ENCODE assay signal across 9 cellular contexts in genomic region chr1:152111515-152111968, GRCh38. TPM values are rescaled to one million over a fixed set of nuclear protein-coding genes. Genes with fewer than 3 reads are reported as not detected.
DNase-seq lines count a peak whose midpoint lies in the region; ATAC-seq and TF ChIP-seq lines count a peak whose summit lies in the region.
"Had no signal": no experiment of that assay in that cellular context is flagged by ENCODE, and none has a peak within 500 bp of the region (broad histone marks: within the 10 kb centered on the region; RNA-seq: fewer than 3 reads in every experiment).

No MANE protein-coding gene starts in this region.

- H2AFZ ChIP-seq in ACC112 (ENCODE audit: low read length, unreplicated experiment) = peak overlapping the region; percentile 66
- peak overlapping the region; percentile 94 for H2AFZ ChIP-seq in GM23338

- H3K36me3 ChIP-seq in ACC112 (ENCODE audit: insufficient read depth, low read length) (no peaks in the 10 kb centered on the region), GM23338 (ENCODE audit: insufficient read depth) (no peaks in the 10 kb centered on the region), esophagus muscularis mucosa (no peaks in the 10 kb centered on the region)

- peaks cover 0 to 20% (median 16%) of the 10 kb centered on the region in 4 donors for H3K9me3 ChIP-seq in esophagus muscularis mucosa

- peaks cover 6% of the 10 kb centered on the region; the same call in 2 of the 3 replicates for H3K4me1 Mint-ChIP-seq in GM23338

- no peak for TF ChIP-seq EP300 in esophagus muscularis mucosa (IDR thresholded peaks at IDR 0.05)

- peak overlapping the region; percentile 79 for H3K4me3 ChIP-seq in ACC112 (ENCODE audit: low read depth, low read length)
- peak overlapping the region; percentile 59 for H3K4me3 ChIP-seq in GM23338
- H3K4me3 ChIP-seq in esophagus muscularis mucosa = peak overlapping the region; percentile 52 to 58 (median 54)

- peaks cover 89% of the 10 kb centered on the region for H3K27me3 ChIP-seq in ACC112 (ENCODE audit: insufficient read depth, low read length)
- peaks cover 100% of the 10 kb centered on the region for H3K27me3 ChIP-seq in GM23338 (ENCODE audit: insufficient read depth)
- peaks cover 0 to 100% (median 67%) of the 10 kb centered on the region in 4 donors for H3K27me3 ChIP-seq in esophagus muscularis mucosa

- peak; percentile 77 for DNase-seq in GM23338 (ENCODE audit: low spot score)
- DNase-seq in esophagus muscularis mucosa (ENCODE audit: extremely low spot score) = no peak
- peak in 6 of 10 donors; percentile 31 to 91 (median 66) for DNase-seq in posterior cingulate gyrus
- no peak for DNase-seq in NCI-H446 treated with DMSO at 0.1 percent for 48 hours (lab: John Stamatoyannopoulos, UW)
- DNase-seq in COR-L47 (lab: John Stamatoyannopoulos, UW) = no peak

- H3K9me2 ChIP-seq in GM23338 (ENCODE audit: insufficient read depth) = no peaks in the 10 kb centered on the region

- H4K20me1 ChIP-seq in GM23338 (replicated peaks; ENCODE audit: insufficient read depth) = no peaks in the 10 kb centered on the region

- ATAC-seq in GM23338 = peak; percentile 37
- peak; percentile 27 for ATAC-seq in SK-N-SH treated with all-trans-retinoic acid at 6 μM for 48 hours
- no peak for ATAC-seq in GM19395 (IDR thresholded peaks at IDR 0.05; ENCODE audit: unreplicated experiment)

- H3K4me1 ChIP-seq in ACC112 (ENCODE audit: control insufficient read depth, insufficient read depth, low read length, unreplicated experiment) (peaks cover 4% of the 10 kb centered on the region), GM23338 (ENCODE audit: insufficient read depth) (peaks cover 16% of the 10 kb centered on the region), esophagus muscularis mucosa (peaks cover 38 to 58% (median 56%) of the 10 kb centered on the region in 4 donors)

- H3K27me3 Mint-ChIP-seq in GM23338 (ENCODE audit: insufficient read depth, low read depth, poor library complexity) = no peaks in the 10 kb centered on the region

- H3K4me2 ChIP-seq in GM23338 = peak overlapping the region; percentile 88

- H3K79me2 ChIP-seq in ACC112 (ENCODE audit: control insufficient read depth, insufficient read depth, low read length, unreplicated experiment) (no peaks in the 10 kb centered on the region), GM23338 (replicated peaks; ENCODE audit: insufficient read depth) (no peaks in the 10 kb centered on the region)

- no peak overlapping the region for H3K27ac Mint-ChIP-seq in GM23338

- WGBS in esophagus muscularis mucosa = under 1% methylated on average over 44 of the region's 44 CpGs

- no peaks in the 10 kb centered on the region; the same call in 2 of the 3 replicates for H3K9me3 Mint-ChIP-seq in GM23338

- H3K27ac ChIP-seq in ACC112 (ENCODE audit: low read depth, low read length) (no peak overlapping the region), GM23338 (ENCODE audit: low read depth) (no peak overlapping the region), esophagus muscularis mucosa (replicated peaks in 1 of 4) (no peak overlapping the region)

- TF ChIP-seq POLR2A in esophagus muscularis mucosa (IDR thresholded peaks at IDR 0.05; ENCODE audit: low read depth) = no peak

- intact Hi-C loops in esophagus muscularis mucosa (cut with DNase I) (no loop called here), posterior cingulate gyrus (cut with DNase I) (no loop called here)

- TF ChIP-seq CTCF in GM23338 (conservative IDR thresholded peaks at IDR 0.05; ENCODE audit: low read depth in 2 of 2) (no peak), esophagus muscularis mucosa (IDR thresholded peaks at IDR 0.05) (no peak)

- peaks cover 51% of the 10 kb centered on the region for H3F3A ChIP-seq in GM23338 (replicated peaks; ENCODE audit: low read depth)

- no peak overlapping the region for H3K4me3 Mint-ChIP-seq in GM23338

- H3K36me3 Mint-ChIP-seq in GM23338 (ENCODE audit: low read depth) = peaks cover 4% of the 10 kb centered on the region; the same call in 1 of the 3 replicates

TF ChIP-seq in GM23338, 12 proteins besides CTCF, POLR2A, EP300 and RAD21:
- TF ChIP-seq STAT1 (IDR thresholded peaks at IDR 0.05; ENCODE audit: unreplicated experiment) = no peak
- no peak for TF ChIP-seq JUNB (IDR thresholded peaks at IDR 0.05; ENCODE audit: unreplicated experiment)
- peak; percentile 90 for TF ChIP-seq EZH2phosphoT487 (IDR thresholded peaks at IDR 0.05; ENCODE audit: unreplicated experiment)
- TF ChIP-seq EZH2 (IDR thresholded peaks at IDR 0.05; ENCODE audit: low read depth, unreplicated experiment) = peak; percentile 88

TF ChIP-seq in SK-N-SH treated with all-trans-retinoic acid at 6 μM for 48 hours, 23 proteins besides CTCF, POLR2A, EP300 and RAD21:
- TF ChIP-seq PPARA (CRISPR knock-in tag; IDR thresholded peaks at IDR 0.05; ENCODE audit: borderline replicate concordance) (no peak), TOX (CRISPR knock-in tag; IDR thresholded peaks at IDR 0.05; ENCODE audit: borderline replicate concordance) (no peak), ZFP3 (CRISPR knock-in tag; IDR thresholded peaks at IDR 0.05) (no peak), GLIS3 (CRISPR knock-in tag; IDR thresholded peaks at IDR 0.05) (no peak), ARNTL (CRISPR knock-in tag; IDR thresholded peaks at IDR 0.05; ENCODE audit: borderline replicate concordance, low read depth) (no peak), RARB (CRISPR knock-in tag; IDR thresholded peaks at IDR 0.05) (no peak), CSDC2 (CRISPR knock-in tag; IDR thresholded peaks at IDR 0.05) (no peak), OSR1 (CRISPR knock-in tag; IDR thresholded peaks at IDR 0.05) (no peak), ZNF565 (CRISPR knock-in tag; conservative IDR thresholded peaks at IDR 0.05; ENCODE audit: low read depth) (no peak)

RNA-seq across cellular contexts. Expression of gene TCHH, which starts 3.7 kb away (rescaled TPM):
- 0.19 and 0.38 TPM in 2 replicates for total RNA-seq in GM23338 (2014; rRNA removed; shearing (Covaris generic))
- polyA plus RNA-seq in GM23338 (2016; fragmentation: Nextera tagmentation; extraction: Ambion mirVana) = 0.33 and 0.42 TPM in 2 replicates
- under 1 TPM in 3 of 4 donors, not detected in 1; under 0.01 to 0.50 (median 0.11) TPM for total RNA-seq in esophagus muscularis mucosa

RNA-seq across cellular contexts. Expression of gene TCHHL1, which starts 22.7 kb away (rescaled TPM):
- total RNA-seq in GM23338 (2014; rRNA removed; shearing (Covaris generic)) = not detected in 2 replicates
- not detected in 2 replicates for polyA plus RNA-seq in GM23338 (2016; fragmentation: Nextera tagmentation; extraction: Ambion mirVana)
- total RNA-seq in esophagus muscularis mucosa = not detected
- polyA plus RNA-seq: adipose tissue had no signal

RNA-seq across cellular contexts. Expression of gene RPTN, which starts 47.5 kb away (rescaled TPM):
- not detected in 2 replicates for total RNA-seq in GM23338 (2014; rRNA removed; shearing (Covaris generic))
- polyA plus RNA-seq in GM23338 (2016; fragmentation: Nextera tagmentation; extraction: Ambion mirVana) = not detected in 2 replicates
- not detected for total RNA-seq in esophagus muscularis mucosa
- polyA plus RNA-seq: adipose tissue had no signal

Comparison
In these comparisons a context has a peak if more than half of its experiments do, and no peak if none do; other contexts are left out.
1. DNase-seq: peak in GM23338 (single experiment) and posterior cingulate gyrus (6 of 10); none in esophagus muscularis mucosa (single experiment), NCI-H446 treated with DMSO at 0.1 percent for 48 hours (single experiment) and COR-L47 (single experiment).
2. Peak in every context shown above with its lines, with median percentiles within 50 percentile points of each other: H3K4me3 ChIP-seq.